1 cellular context compared by ENCODE assay signal in the genomic region with DNA sequence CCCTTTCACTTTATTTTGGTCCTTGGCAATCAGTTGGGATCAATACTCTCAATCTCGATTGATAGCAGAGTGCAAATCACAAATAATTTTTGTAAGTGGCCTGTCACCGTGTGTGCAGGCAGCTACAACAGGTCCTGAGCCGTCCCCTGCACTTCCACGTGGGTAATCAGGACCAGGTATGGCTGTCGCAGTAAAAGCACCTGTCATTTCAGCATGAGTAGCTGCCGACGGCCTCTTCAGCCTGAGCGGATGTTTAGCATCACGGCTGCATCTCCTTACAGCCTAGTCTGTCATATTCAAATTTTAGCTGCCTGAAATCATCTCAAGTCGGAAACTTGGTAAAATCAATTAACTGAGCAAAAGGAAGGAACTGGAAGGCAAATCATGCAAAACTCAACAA.
TF ChIP-seq lines count a peak whose summit lies in the region.

No MANE protein-coding gene starts in this region.

TF ChIP-seq in H1, 55 proteins besides CTCF, POLR2A, EP300 and RAD21 (continued from another document):
- TF ChIP-seq, protein P1, sequence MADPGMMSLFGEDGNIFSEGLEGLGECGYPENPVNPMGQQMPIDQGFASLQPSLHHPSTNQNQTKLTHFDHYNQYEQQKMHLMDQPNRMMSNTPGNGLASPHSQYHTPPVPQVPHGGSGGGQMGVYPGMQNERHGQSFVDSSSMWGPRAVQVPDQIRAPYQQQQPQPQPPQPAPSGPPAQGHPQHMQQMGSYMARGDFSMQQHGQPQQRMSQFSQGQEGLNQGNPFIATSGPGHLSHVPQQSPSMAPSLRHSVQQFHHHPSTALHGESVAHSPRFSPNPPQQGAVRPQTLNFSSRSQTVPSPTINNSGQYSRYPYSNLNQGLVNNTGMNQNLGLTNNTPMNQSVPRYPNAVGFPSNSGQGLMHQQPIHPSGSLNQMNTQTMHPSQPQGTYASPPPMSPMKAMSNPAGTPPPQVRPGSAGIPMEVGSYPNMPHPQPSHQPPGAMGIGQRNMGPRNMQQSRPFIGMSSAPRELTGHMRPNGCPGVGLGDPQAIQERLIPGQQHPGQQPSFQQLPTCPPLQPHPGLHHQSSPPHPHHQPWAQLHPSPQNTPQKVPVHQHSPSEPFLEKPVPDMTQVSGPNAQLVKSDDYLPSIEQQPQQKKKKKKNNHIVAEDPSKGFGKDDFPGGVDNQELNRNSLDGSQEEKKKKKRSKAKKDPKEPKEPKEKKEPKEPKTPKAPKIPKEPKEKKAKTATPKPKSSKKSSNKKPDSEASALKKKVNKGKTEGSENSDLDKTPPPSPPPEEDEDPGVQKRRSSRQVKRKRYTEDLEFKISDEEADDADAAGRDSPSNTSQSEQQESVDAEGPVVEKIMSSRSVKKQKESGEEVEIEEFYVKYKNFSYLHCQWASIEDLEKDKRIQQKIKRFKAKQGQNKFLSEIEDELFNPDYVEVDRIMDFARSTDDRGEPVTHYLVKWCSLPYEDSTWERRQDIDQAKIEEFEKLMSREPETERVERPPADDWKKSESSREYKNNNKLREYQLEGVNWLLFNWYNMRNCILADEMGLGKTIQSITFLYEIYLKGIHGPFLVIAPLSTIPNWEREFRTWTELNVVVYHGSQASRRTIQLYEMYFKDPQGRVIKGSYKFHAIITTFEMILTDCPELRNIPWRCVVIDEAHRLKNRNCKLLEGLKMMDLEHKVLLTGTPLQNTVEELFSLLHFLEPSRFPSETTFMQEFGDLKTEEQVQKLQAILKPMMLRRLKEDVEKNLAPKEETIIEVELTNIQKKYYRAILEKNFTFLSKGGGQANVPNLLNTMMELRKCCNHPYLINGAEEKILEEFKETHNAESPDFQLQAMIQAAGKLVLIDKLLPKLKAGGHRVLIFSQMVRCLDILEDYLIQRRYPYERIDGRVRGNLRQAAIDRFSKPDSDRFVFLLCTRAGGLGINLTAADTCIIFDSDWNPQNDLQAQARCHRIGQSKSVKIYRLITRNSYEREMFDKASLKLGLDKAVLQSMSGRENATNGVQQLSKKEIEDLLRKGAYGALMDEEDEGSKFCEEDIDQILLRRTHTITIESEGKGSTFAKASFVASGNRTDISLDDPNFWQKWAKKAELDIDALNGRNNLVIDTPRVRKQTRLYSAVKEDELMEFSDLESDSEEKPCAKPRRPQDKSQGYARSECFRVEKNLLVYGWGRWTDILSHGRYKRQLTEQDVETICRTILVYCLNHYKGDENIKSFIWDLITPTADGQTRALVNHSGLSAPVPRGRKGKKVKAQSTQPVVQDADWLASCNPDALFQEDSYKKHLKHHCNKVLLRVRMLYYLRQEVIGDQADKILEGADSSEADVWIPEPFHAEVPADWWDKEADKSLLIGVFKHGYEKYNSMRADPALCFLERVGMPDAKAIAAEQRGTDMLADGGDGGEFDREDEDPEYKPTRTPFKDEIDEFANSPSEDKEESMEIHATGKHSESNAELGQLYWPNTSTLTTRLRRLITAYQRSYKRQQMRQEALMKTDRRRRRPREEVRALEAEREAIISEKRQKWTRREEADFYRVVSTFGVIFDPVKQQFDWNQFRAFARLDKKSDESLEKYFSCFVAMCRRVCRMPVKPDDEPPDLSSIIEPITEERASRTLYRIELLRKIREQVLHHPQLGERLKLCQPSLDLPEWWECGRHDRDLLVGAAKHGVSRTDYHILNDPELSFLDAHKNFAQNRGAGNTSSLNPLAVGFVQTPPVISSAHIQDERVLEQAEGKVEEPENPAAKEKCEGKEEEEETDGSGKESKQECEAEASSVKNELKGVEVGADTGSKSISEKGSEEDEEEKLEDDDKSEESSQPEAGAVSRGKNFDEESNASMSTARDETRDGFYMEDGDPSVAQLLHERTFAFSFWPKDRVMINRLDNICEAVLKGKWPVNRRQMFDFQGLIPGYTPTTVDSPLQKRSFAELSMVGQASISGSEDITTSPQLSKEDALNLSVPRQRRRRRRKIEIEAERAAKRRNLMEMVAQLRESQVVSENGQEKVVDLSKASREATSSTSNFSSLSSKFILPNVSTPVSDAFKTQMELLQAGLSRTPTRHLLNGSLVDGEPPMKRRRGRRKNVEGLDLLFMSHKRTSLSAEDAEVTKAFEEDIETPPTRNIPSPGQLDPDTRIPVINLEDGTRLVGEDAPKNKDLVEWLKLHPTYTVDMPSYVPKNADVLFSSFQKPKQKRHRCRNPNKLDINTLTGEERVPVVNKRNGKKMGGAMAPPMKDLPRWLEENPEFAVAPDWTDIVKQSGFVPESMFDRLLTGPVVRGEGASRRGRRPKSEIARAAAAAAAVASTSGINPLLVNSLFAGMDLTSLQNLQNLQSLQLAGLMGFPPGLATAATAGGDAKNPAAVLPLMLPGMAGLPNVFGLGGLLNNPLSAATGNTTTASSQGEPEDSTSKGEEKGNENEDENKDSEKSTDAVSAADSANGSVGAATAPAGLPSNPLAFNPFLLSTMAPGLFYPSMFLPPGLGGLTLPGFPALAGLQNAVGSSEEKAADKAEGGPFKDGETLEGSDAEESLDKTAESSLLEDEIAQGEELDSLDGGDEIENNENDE (IDR thresholded peaks at IDR 0.05; ENCODE audit: insufficient replicate concordance, low read length) = no peak
- no peak for TF ChIP-seq SP1 (IDR thresholded peaks at IDR 0.05; ENCODE audit: low read depth, low read length)
- no peak for TF ChIP-seq SP4 (IDR thresholded peaks at IDR 0.05; ENCODE audit: low read length)
TF ChIP-seq in H1: peak in this region for 0.
